Comparison of ENCODE assay signal across 1 cellular context in genomic region chr11:77117485-77117884, GRCh38.
TF ChIP-seq lines count a peak whose summit lies in the region.

No MANE protein-coding gene starts in this region.

TF ChIP-seq in HepG2, 621 proteins besides CTCF, POLR2A, EP300 and RAD21:
- TF ChIP-seq ZNF510 (CRISPR knock-in tag; IDR thresholded peaks at IDR 0.05; ENCODE audit: low read depth) (no peak), ZC3H4 (CRISPR knock-in tag; IDR thresholded peaks at IDR 0.05; ENCODE audit: borderline replicate concordance) (no peak), YEATS4 (CRISPR knock-in tag; IDR thresholded peaks at IDR 0.05; ENCODE audit: borderline replicate concordance) (no peak), ZNF598 (CRISPR knock-in tag; IDR thresholded peaks at IDR 0.05; ENCODE audit: borderline replicate concordance) (no peak), ZNF354B (CRISPR knock-in tag; IDR thresholded peaks at IDR 0.05) (no peak)
- TF ChIP-seq, protein P1, sequence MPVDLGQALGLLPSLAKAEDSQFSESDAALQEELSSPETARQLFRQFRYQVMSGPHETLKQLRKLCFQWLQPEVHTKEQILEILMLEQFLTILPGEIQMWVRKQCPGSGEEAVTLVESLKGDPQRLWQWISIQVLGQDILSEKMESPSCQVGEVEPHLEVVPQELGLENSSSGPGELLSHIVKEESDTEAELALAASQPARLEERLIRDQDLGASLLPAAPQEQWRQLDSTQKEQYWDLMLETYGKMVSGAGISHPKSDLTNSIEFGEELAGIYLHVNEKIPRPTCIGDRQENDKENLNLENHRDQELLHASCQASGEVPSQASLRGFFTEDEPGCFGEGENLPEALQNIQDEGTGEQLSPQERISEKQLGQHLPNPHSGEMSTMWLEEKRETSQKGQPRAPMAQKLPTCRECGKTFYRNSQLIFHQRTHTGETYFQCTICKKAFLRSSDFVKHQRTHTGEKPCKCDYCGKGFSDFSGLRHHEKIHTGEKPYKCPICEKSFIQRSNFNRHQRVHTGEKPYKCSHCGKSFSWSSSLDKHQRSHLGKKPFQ (CRISPR knock-in tag; IDR thresholded peaks at IDR 0.05; ENCODE audit: insufficient replicate concordance): no peak
- TF ChIP-seq, protein P2, sequence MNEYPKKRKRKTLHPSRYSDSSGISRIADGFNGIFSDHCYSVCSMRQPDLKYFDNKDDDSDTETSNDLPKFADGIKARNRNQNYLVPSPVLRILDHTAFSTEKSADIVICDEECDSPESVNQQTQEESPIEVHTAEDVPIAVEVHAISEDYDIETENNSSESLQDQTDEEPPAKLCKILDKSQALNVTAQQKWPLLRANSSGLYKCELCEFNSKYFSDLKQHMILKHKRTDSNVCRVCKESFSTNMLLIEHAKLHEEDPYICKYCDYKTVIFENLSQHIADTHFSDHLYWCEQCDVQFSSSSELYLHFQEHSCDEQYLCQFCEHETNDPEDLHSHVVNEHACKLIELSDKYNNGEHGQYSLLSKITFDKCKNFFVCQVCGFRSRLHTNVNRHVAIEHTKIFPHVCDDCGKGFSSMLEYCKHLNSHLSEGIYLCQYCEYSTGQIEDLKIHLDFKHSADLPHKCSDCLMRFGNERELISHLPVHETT (CRISPR knock-in tag; conservative IDR thresholded peaks at IDR 0.05): no peak
